ENCODE assay signal across 1 cellular context in genomic region chr6:143596857-143597256, GRCh38.
TF ChIP-seq lines count a peak whose summit lies in the region.

No MANE protein-coding gene starts in this region.

TF ChIP-seq in HepG2, 621 proteins besides CTCF, POLR2A, EP300 and RAD21 (continued from another document):
- no peak for TF ChIP-seq ZNF354B (CRISPR knock-in tag; IDR thresholded peaks at IDR 0.05)
- TF ChIP-seq ZFP41 (CRISPR knock-in tag; IDR thresholded peaks at IDR 0.05; ENCODE audit: borderline replicate concordance): no peak
- TF ChIP-seq ZNF577 (CRISPR knock-in tag; IDR thresholded peaks at IDR 0.05; ENCODE audit: borderline replicate concordance, low read depth): no peak
